Comparison of ENCODE assay signal across 25 cellular contexts in the genomic region with DNA sequence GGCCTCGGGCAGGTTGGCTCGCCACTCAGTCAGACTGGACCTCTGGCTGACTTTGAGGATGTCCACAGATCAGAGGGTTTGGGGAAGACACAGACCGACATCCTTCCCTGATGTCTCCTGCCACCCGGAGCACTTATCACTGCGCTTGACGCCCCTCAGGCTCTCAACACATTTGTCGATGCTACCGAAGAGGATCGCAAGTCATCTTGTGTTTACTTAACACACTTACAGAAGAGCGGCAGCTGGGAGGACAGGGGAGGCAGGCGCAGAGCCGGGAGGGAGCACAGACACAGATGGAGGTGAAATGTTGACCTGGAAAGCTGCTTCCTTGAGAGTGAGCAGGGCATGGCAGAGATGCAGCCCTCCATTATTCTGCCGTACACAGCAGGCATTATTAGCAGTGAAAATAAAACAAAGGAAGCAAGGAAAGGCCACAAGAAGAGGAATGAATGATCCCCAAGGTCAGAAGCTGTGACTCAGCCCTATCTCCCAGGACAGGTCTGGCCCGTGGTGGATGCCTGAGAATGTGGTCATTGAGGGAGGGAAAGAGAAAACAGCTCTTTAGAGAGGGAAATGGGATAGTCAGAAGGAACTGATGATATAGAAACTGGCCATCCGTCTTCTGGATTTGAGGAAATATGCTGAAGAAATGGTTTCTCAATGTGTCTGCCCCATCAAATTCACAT.
DNase-seq lines count a peak whose midpoint lies in the region; ATAC-seq, FAIRE-seq and TF ChIP-seq lines count a peak whose summit lies in the region.
"Had no signal": no experiment of that assay in that cellular context is flagged by ENCODE, and none has a peak within 500 bp of the region (broad histone marks: within the 10 kb centered on the region; RNA-seq: fewer than 3 reads in every experiment).

No MANE protein-coding gene starts in this region.

- H3K27ac ChIP-seq in ascending aorta = peak overlapping the region in 1 of 2 donors; percentile 19
- H3K27ac ChIP-seq: adrenal gland, gastrocnemius medialis, SJCRH30, stomach, tibial artery had no signal

- H3K36me3 ChIP-seq in ascending aorta = no peaks in the 10 kb centered on the region
- H3K36me3 ChIP-seq: adrenal gland, gastrocnemius medialis, SJCRH30, stomach, tibial artery had no signal

- ATAC-seq in GM19452 (IDR thresholded peaks at IDR 0.05; ENCODE audit: unreplicated experiment) = no peak
- ATAC-seq: activated CD4-positive, CD25-positive, alpha-beta regulatory T cell treated with anti-CD3 and anti-CD28 coated beads, Interleukin-2, amount 50 U/mL, for 24 hours; gastrocnemius medialis; Panc1; T-cell had no signal

- TF ChIP-seq POLR2A in H54 (IDR thresholded peaks at IDR 0.05; ENCODE audit: low read depth, low read length) = no peak

- no peaks in the 10 kb centered on the region for H3K9me3 ChIP-seq in ascending aorta
- H3K9me3 ChIP-seq: adrenal gland, gastrocnemius medialis, SJCRH30, stomach, tibial artery had no signal

- H3K4me1 ChIP-seq in ascending aorta = peaks cover 0 to 9% of the 10 kb centered on the region in 2 donors
- H3K4me1 ChIP-seq: adrenal gland, gastrocnemius medialis, SJCRH30 had no signal

- H3K4me3 ChIP-seq in AG10803 (ENCODE audit: low read length) = no peak overlapping the region
- no peak overlapping the region for H3K4me3 ChIP-seq in ascending aorta
- H3K4me3 ChIP-seq: adrenal gland, gastrocnemius medialis, lung, SJCRH30, stomach, tibial artery had no signal

- TF ChIP-seq CTCF in AG10803 (conservative IDR thresholded peaks at IDR 0.05; ENCODE audit: low read length) = no peak
- TF ChIP-seq CTCF in ascending aorta (IDR thresholded peaks at IDR 0.05) = no peak

- peak; percentile 41 for FAIRE-seq in H54 (lab: Jason Lieb, UNC)
- FAIRE-seq: G401.6, kidney had no signal

- H3K27me3 ChIP-seq in ascending aorta = no peaks in the 10 kb centered on the region
- H3K27me3 ChIP-seq: adrenal gland, gastrocnemius medialis, SJCRH30, tibial artery had no signal

- DNase-seq in AG10803 (ENCODE audit: low read depth) (peak; percentile 4), H54 (ENCODE audit: insufficient read length, low spot score) (no peak), SK-N-DZ (ENCODE audit: low spot score) (peak; percentile 22), islet precursor cell (peak; percentile 72), globus pallidus (ENCODE audit: low spot score) (no peak), SHP77 treated with DMSO at 0.1 percent for 48 hours (lab: John Stamatoyannopoulos, UW) (no peak), ascending aorta (ENCODE audit: low spot score in 2 of 2) (no peak)
- DNase-seq: activated T-cell treated with anti-CD3 and anti-CD28 coated beads, Interleukin-2, amount 50 U/mL, for 24 hours; adrenal gland; CD4-positive, CD25-positive, alpha-beta regulatory T cell; endodermal cell; gastrocnemius medialis; Kasumi-1; kidney; NCI-H1930; SJCRH30; stimulated activated CD4-positive, alpha-beta T cell treated with anti-CD3 and anti-CD28 coated beads, Interleukin-15, amount 100 ng/mL, for 24 hours; stomach; T-cell; tibial artery had no signal

- intact Hi-C loops in ascending aorta (cut with DNase I) = no loop called here

Comparison
In these comparisons a context has a peak if more than half of its experiments do, and no peak if none do; other contexts are left out.
1. DNase-seq: peak in AG10803 (single experiment), SK-N-DZ (single experiment) and islet precursor cell (single experiment); none in H54 (single experiment), globus pallidus (single experiment), SHP77 treated with DMSO at 0.1 percent for 48 hours (single experiment) and ascending aorta (0 of 2).